In the genomic region with DNA sequence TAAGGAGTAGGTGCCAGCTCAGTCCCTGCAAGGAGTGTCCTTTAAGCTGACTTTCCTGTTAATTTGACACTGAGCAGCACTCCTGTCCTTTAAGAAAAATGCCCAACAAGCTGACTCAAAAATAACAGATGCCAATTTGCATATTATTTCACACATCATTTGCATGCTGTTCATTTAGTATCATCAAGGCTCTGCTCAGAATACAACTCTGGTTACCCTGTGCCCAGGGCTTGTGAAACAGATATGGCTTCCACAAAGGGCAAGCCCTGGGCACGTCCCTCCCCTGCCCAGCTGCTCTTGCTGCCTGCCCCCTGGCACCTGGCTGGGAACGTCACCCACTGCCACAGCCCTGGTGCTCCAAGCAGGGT, we compare ENCODE assay signal across 10 cellular contexts. TPM values are rescaled to one million over a fixed set of nuclear protein-coding genes. Genes with fewer than 3 reads are reported as not detected.
DNase-seq lines count a peak whose midpoint lies in the region; ATAC-seq, FAIRE-seq and TF ChIP-seq lines count a peak whose summit lies in the region.
"Had no signal": no experiment of that assay in that cellular context is flagged by ENCODE, and none has a peak within 500 bp of the region (broad histone marks: within the 10 kb centered on the region; RNA-seq: fewer than 3 reads in every experiment).

No MANE protein-coding gene starts in this region.

- H3K4me3 ChIP-seq in psoas muscle = peak overlapping the region; percentile 49
- H3K4me3 ChIP-seq in kidney (ENCODE audit: low read length in 2 of 2) = no peak overlapping the region
- H3K4me3 ChIP-seq: GM23248 had no signal

- H3K27ac ChIP-seq in psoas muscle (peak overlapping the region; percentile 96), kidney (ENCODE audit: low read depth in 2 of 2, low read length in 2 of 2) (no peak overlapping the region), RWPE1 (no peak overlapping the region)
- H3K27ac ChIP-seq: GM23248 had no signal

- H3K27me3 ChIP-seq in psoas muscle (ENCODE audit: insufficient read depth in 3 of 3, low read length in 2 of 3) = no peaks in the 10 kb centered on the region

- H3K9me3 ChIP-seq in psoas muscle (no peaks in the 10 kb centered on the region), kidney (ENCODE audit: control insufficient read depth in 1 of 2, low read length in 2 of 2) (no peaks in the 10 kb centered on the region)

- H3K27me3 Mint-ChIP-seq in osteocyte (ENCODE audit: unreplicated experiment) = no peaks in the 10 kb centered on the region

- 28 to 34% (median 33%) methylated on average over 2 of the region's 2 CpGs for WGBS in psoas muscle, 3 donors

- peak; percentile 76 to 90 for DNase-seq in psoas muscle
- no peak for DNase-seq in kidney
- no peak for DNase-seq in RWPE1 (ENCODE audit: low spot score)
- DNase-seq in osteocyte (ENCODE audit: extremely low spot score, unreplicated experiment) = no peak
- DNase-seq: activated CD4-positive, alpha-beta T cell treated with anti-CD3 and anti-CD28 coated beads for 1 hour; GM23248; NCI-H2171 treated with DMSO at 0.1 percent for 48 hours had no signal

- peak; percentile 42 for ATAC-seq in GM18907 (IDR thresholded peaks at IDR 0.05; ENCODE audit: unreplicated experiment)
- ATAC-seq in GM21717 (IDR thresholded peaks at IDR 0.05; ENCODE audit: unreplicated experiment) = peak; percentile 34
- ATAC-seq in HG03521 (IDR thresholded peaks at IDR 0.05; ENCODE audit: unreplicated experiment) = peak; percentile 35
- ATAC-seq in psoas muscle = peak; percentile 76 to 80 (median 76)

- H3K36me3 ChIP-seq in psoas muscle (ENCODE audit: insufficient read depth in 1 of 2, low read depth in 1 of 2) (no peaks in the 10 kb centered on the region), kidney (ENCODE audit: control insufficient read depth in 1 of 2, insufficient read depth in 2 of 2, low read length in 2 of 2) (no peaks in the 10 kb centered on the region)

- peaks cover 89% of the 10 kb centered on the region for H3K4me1 ChIP-seq in psoas muscle
- H3K4me1 ChIP-seq in kidney (ENCODE audit: control insufficient read depth in 1 of 2, insufficient read depth in 1 of 2, low read depth in 1 of 2, low read length in 2 of 2) = peaks cover 9 to 10% of the 10 kb centered on the region in 2 donors

- H3K27ac Mint-ChIP-seq in osteocyte (ENCODE audit: unreplicated experiment) = no peak overlapping the region

- TF ChIP-seq CTCF in psoas muscle (IDR thresholded peaks at IDR 0.05) (no peak), kidney (IDR thresholded peaks at IDR 0.05; ENCODE audit: borderline replicate concordance, extremely low read depth, insufficient read depth) (no peak), RWPE1 (conservative IDR thresholded peaks at IDR 0.05; ENCODE audit: low read depth) (no peak), osteocyte (IDR thresholded peaks at IDR 0.05) (no peak)

- FAIRE-seq in kidney (lab: Jason Lieb, UNC) = no peak

- CTCF ChIA-PET in RWPE1 (lab: Yijun Ruan, JAX) = no interaction called here

- no peaks in the 10 kb centered on the region for H3K36me3 Mint-ChIP-seq in osteocyte (ENCODE audit: unreplicated experiment)

- intact Hi-C loops in psoas muscle (cut with DNase I) (loop anchor here in 1 of 2 donors (2.0 kb wide), 1 partner anchor 51 kb away; no protein-coding TSS in a partner anchor), kidney (cut with DNase I) (no loop called here)

- POLR2A ChIA-PET in RWPE1 (lab: Yijun Ruan, JAX; ENCODE audit: low non-redundant PET) = no interaction called here

- no peak overlapping the region for H3K9ac ChIP-seq in kidney (ENCODE audit: low read length in 2 of 2)
- H3K9ac ChIP-seq: GM23248 had no signal

- peaks cover 24% of the 10 kb centered on the region for H3K4me1 Mint-ChIP-seq in osteocyte (ENCODE audit: unreplicated experiment)

- H3K4me3 Mint-ChIP-seq in osteocyte (ENCODE audit: unreplicated experiment) = no peak overlapping the region

- H3K9me3 Mint-ChIP-seq in osteocyte (ENCODE audit: unreplicated experiment) = no peaks in the 10 kb centered on the region

RNA-seq across cellular contexts. Expression of a gene that starts 10.3 kb away (rescaled TPM):
- total RNA-seq in psoas muscle (10 to 100 TPM; 11.8 to 60.9 (median 17.4) TPM), kidney (5.6 TPM), osteocyte (0.16 and 0.29 TPM in 2 replicates)
- polyA plus RNA-seq in psoas muscle (1 to 10 TPM; 2.5 to 7.5 (median 3.7) TPM), kidney (ENCODE audit: insufficient read depth, low read depth, low replicate concordance) (2.6 TPM)
- total RNA-seq: GM23248 had no signal
- polyA plus RNA-seq: GM23248 had no signal

Comparison
In these comparisons a context has a peak if more than half of its experiments do, and no peak if none do; other contexts are left out.
1. DNase-seq: peak in psoas muscle (2 of 2); none in kidney (single experiment), RWPE1 (single experiment) and osteocyte (single experiment).
2. Peak in every context shown above with its lines, with median percentiles within 50 percentile points of each other: ATAC-seq.